ENCODE assay signal across 13 cellular contexts in the genomic region with DNA sequence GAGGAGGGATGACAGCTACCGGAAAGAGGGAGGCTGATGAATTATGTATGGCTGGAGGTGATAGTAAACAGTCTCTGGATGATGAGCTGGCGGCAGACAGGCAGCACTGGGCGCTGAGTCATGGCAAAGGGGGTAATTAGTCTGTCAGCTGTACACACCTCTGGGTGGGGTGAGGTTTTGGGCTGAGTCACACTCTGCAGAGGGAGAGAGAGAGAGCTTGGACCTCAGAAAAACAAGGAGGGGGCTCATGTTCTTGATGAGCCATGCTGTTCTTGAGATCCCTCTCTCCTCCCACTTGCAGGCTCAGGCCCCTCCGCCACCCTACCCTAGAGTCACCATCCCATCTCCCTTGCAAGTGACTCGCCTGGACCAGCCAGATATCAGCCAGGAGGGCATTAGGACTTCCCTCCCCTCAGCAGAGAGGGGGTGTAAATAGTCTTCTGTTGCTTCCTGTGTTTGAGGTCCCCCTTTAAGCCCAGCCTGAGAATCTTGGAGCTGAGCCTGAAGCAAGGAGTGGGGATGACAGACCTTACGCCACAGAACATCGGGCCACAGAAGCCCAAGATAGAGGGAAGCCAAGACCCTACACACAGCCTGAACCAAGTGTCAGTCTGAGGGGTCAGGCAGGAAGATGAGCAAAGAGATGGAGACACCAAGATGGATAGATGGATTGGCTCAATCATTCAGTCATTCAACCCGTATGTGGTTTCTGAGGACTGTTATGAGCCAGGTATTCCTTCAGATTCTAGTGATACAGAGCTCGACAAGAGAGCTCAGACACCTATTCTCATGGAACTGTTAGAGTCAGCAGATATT.
DNase-seq lines count a peak whose midpoint lies in the region; ATAC-seq, FAIRE-seq and TF ChIP-seq lines count a peak whose summit lies in the region.
"Had no signal": no experiment of that assay in that cellular context is flagged by ENCODE, and none has a peak within 500 bp of the region (broad histone marks: within the 10 kb centered on the region; RNA-seq: fewer than 3 reads in every experiment).

No MANE protein-coding gene starts in this region.

- TF ChIP-seq CTCF in natural killer cell (IDR thresholded peaks at IDR 0.05): no peak
- TF ChIP-seq CTCF in epithelial cell of proximal tubule (conservative IDR thresholded peaks at IDR 0.05; ENCODE audit: low read depth, low read length): no peak
- no peak for TF ChIP-seq CTCF in type B pancreatic cell (conservative IDR thresholded peaks at IDR 0.05)

- H3K4me1 Mint-ChIP-seq in natural killer cell treated with Interleukin-12 subunit alpha and Interleukin-12 subunit beta and Interleukin-15 and Interleukin-18, amount 100 ng/mL, for 72 hours (ENCODE audit: low read depth in 2 of 2): no peaks in the 10 kb centered on the region
- no peaks in the 10 kb centered on the region for H3K4me1 Mint-ChIP-seq in natural killer cell
- peaks cover 12% of the 10 kb centered on the region for H3K4me1 Mint-ChIP-seq in type B pancreatic cell (ENCODE audit: unreplicated experiment)
- H3K4me1 Mint-ChIP-seq: activated naive CD8-positive, alpha-beta T cell treated with anti-CD3 and anti-CD28 coated beads for 36 hours had no signal

- peaks cover 14 to 16% of the 10 kb centered on the region in 2 donors for H3K27me3 Mint-ChIP-seq in natural killer cell treated with Interleukin-12 subunit alpha and Interleukin-12 subunit beta and Interleukin-15 and Interleukin-18, amount 100 ng/mL, for 72 hours
- H3K27me3 Mint-ChIP-seq in natural killer cell (ENCODE audit: low read depth in 2 of 2): peaks cover 16 to 46% of the 10 kb centered on the region in 2 donors
- peaks cover 19% of the 10 kb centered on the region for H3K27me3 Mint-ChIP-seq in type B pancreatic cell

- intact Hi-C loops in natural killer cell (cut with micrococcal nuclease): no loop called here

- no peaks in the 10 kb centered on the region for H3K36me3 Mint-ChIP-seq in natural killer cell treated with Interleukin-12 subunit alpha and Interleukin-12 subunit beta and Interleukin-15 and Interleukin-18, amount 100 ng/mL, for 72 hours
- H3K36me3 Mint-ChIP-seq in natural killer cell: no peaks in the 10 kb centered on the region
- H3K36me3 Mint-ChIP-seq in type B pancreatic cell: no peaks in the 10 kb centered on the region
- H3K36me3 Mint-ChIP-seq: activated naive CD8-positive, alpha-beta T cell treated with anti-CD3 and anti-CD28 coated beads for 36 hours had no signal

- no peaks in the 10 kb centered on the region for H3K9me3 Mint-ChIP-seq in natural killer cell treated with Interleukin-12 subunit alpha and Interleukin-12 subunit beta and Interleukin-15 and Interleukin-18, amount 100 ng/mL, for 72 hours
- H3K9me3 Mint-ChIP-seq in natural killer cell (no peaks in the 10 kb centered on the region), type B pancreatic cell (no peaks in the 10 kb centered on the region)
- H3K9me3 Mint-ChIP-seq: activated naive CD8-positive, alpha-beta T cell treated with anti-CD3 and anti-CD28 coated beads for 36 hours had no signal

- H3K4me3 ChIP-seq in epithelial cell of proximal tubule (ENCODE audit: low read depth, low read length): no peak overlapping the region
- H3K4me3 ChIP-seq: BLaER1, dorsolateral prefrontal cortex had no signal

- DNase-seq in natural killer cell treated with Interleukin-12 subunit alpha and Interleukin-12 subunit beta and Interleukin-15 and Interleukin-18, amount 100 ng/mL, for 72 hours (ENCODE audit: low spot score): no peak
- DNase-seq in natural killer cell (no peak), NCI-H748 (lab: John Stamatoyannopoulos, UW; ENCODE audit: unreplicated experiment) (peak; percentile 79), epithelial cell of proximal tubule (ENCODE audit: low read depth) (peak; percentile 46), type B pancreatic cell (ENCODE audit: extremely low spot score, unreplicated experiment) (no peak), NCI-H2029 treated with DMSO at 0.1 percent for 48 hours (lab: John Stamatoyannopoulos, UW) (no peak), GM19239 (ENCODE audit: insufficient read length, low spot score) (no peak), iPS-NIHi11 (ENCODE audit: low spot score) (no peak)
- DNase-seq: activated CD8-positive, alpha-beta memory T cell treated with anti-CD3 and anti-CD28 coated beads for 24 hours; activated naive CD8-positive, alpha-beta T cell treated with anti-CD3 and anti-CD28 coated beads for 36 hours; SK-N-SH had no signal

- ATAC-seq in natural killer cell treated with Interleukin-12 subunit alpha and Interleukin-12 subunit beta and Interleukin-15 and Interleukin-18, amount 100 ng/mL, for 72 hours: peak; percentile 32 to 65
- no peak for ATAC-seq in natural killer cell

- no peak overlapping the region for H3K4me3 Mint-ChIP-seq in natural killer cell treated with Interleukin-12 subunit alpha and Interleukin-12 subunit beta and Interleukin-15 and Interleukin-18, amount 100 ng/mL, for 72 hours
- no peak overlapping the region for H3K4me3 Mint-ChIP-seq in natural killer cell
- peak overlapping the region; percentile 17 for H3K4me3 Mint-ChIP-seq in type B pancreatic cell
- H3K4me3 Mint-ChIP-seq: activated naive CD8-positive, alpha-beta T cell treated with anti-CD3 and anti-CD28 coated beads for 36 hours had no signal

- FAIRE-seq in GM19239 (lab: Jason Lieb, UNC): no peak

- no peak overlapping the region for H3K27ac Mint-ChIP-seq in natural killer cell treated with Interleukin-12 subunit alpha and Interleukin-12 subunit beta and Interleukin-15 and Interleukin-18, amount 100 ng/mL, for 72 hours
- H3K27ac Mint-ChIP-seq in natural killer cell: no peak overlapping the region
- H3K27ac Mint-ChIP-seq in type B pancreatic cell: peak overlapping the region; percentile 57
- H3K27ac Mint-ChIP-seq: activated naive CD8-positive, alpha-beta T cell treated with anti-CD3 and anti-CD28 coated beads for 36 hours had no signal

Comparison
In these comparisons a context has a peak if more than half of its experiments do, and no peak if none do; other contexts are left out.
1. ATAC-seq: peak in natural killer cell treated with Interleukin-12 subunit alpha and Interleukin-12 subunit beta and Interleukin-15 and Interleukin-18, amount 100 ng/mL, for 72 hours (2 of 2); none in natural killer cell (0 of 3).
2. DNase-seq: peak in NCI-H748 (single experiment) and epithelial cell of proximal tubule (single experiment); none in natural killer cell treated with Interleukin-12 subunit alpha and Interleukin-12 subunit beta and Interleukin-15 and Interleukin-18, amount 100 ng/mL, for 72 hours (single experiment), natural killer cell (single experiment), type B pancreatic cell (single experiment), NCI-H2029 treated with DMSO at 0.1 percent for 48 hours (single experiment), GM19239 (single experiment) and iPS-NIHi11 (single experiment).